ENCODE assay signal across 20 cellular contexts in genomic region chr1:234512376-234512965, GRCh38. TPM values are rescaled to one million over a fixed set of nuclear protein-coding genes. Genes with fewer than 3 reads are reported as not detected.
DNase-seq lines count a peak whose midpoint lies in the region; ATAC-seq and TF ChIP-seq lines count a peak whose summit lies in the region.
"Had no signal": no experiment of that assay in that cellular context is flagged by ENCODE, and none has a peak within 500 bp of the region (broad histone marks: within the 10 kb centered on the region; RNA-seq: fewer than 3 reads in every experiment).

No MANE protein-coding gene starts in this region.

- POLR2A ChIA-PET in WTC11 (lab: Charles Lee): no interaction called here
- POLR2A ChIA-PET in PC-9 (lab: Charles Lee; ENCODE audit: unreplicated experiment): no interaction called here

- H3K27me3 ChIP-seq in GM23338 (ENCODE audit: insufficient read depth): no peaks in the 10 kb centered on the region
- no peaks in the 10 kb centered on the region for H3K27me3 ChIP-seq in brain microvascular endothelial cell (replicated peaks)
- no peaks in the 10 kb centered on the region for H3K27me3 ChIP-seq in PC-9 (ENCODE audit: insufficient read depth, low read depth)

- H3K9me3 ChIP-seq in PC-9 (ENCODE audit: insufficient read depth, low read depth): no peaks in the 10 kb centered on the region

- BruUV-seq in PC-9 (replicated peaks; lab: Mats Ljungman, UMichigan): no TSS peak

- no peak for TF ChIP-seq POLR2A in NB4 (IDR thresholded peaks at IDR 0.05; ENCODE audit: extremely low read depth, insufficient read length)

- CTCF ChIA-PET in WTC11 (lab: Charles Lee): no interaction called here
- CTCF ChIA-PET in PC-9 (lab: Charles Lee): no interaction called here

- DNase-seq in GM23338 (ENCODE audit: low spot score) (peak; percentile 47), NB4 (ENCODE audit: low read depth) (peak; percentile 65), WTC11 (ENCODE audit: low spot score) (peak; percentile 54), neural crest cell (ENCODE audit: low read depth, low spot score) (no peak), brain microvascular endothelial cell (no peak), PC-9 (no peak), HuH-7 (ENCODE audit: low spot score) (no peak)
- DNase-seq: activated CD4-positive, alpha-beta memory T cell treated with anti-CD3 and anti-CD28 coated beads, Interleukin-2, amount 10 ng/mL, durations not matched to agents 7 days and 5 days; activated naive CD8-positive, alpha-beta T cell treated with anti-CD3 and anti-CD28 coated beads for 36 hours; activated T-cell treated with anti-CD3 and anti-CD28 coated beads, Interleukin-2, amount 50 U/mL, for 48 hours; DMS153; glutamatergic neuron; HFFc6; NCI-H1048; NCI-H2107; NCI-H748 treated with DMSO at 0.1 percent for 48 hours; SHP77 had no signal

- H4K20me1 ChIP-seq in GM23338 (replicated peaks; ENCODE audit: insufficient read depth) (no peaks in the 10 kb centered on the region), PC-9 (ENCODE audit: insufficient read depth) (no peaks in the 10 kb centered on the region)

- H3K9me2 ChIP-seq in GM23338 (ENCODE audit: insufficient read depth) (no peaks in the 10 kb centered on the region), PC-9 (ENCODE audit: insufficient read depth) (no peaks in the 10 kb centered on the region)

- in situ Hi-C loops in brain microvascular endothelial cell (cut with HindIII; ENCODE audit: low pct_ligation_motif_present, low sequenced_read_pairs): no loop called here

- H3F3A ChIP-seq in GM23338 (replicated peaks; ENCODE audit: low read depth) (no peaks in the 10 kb centered on the region), PC-9 (ENCODE audit: insufficient read depth, low read depth) (peaks cover 43% of the 10 kb centered on the region)

- TF ChIP-seq CTCF in GM23338 (conservative IDR thresholded peaks at IDR 0.05; ENCODE audit: low read depth in 2 of 2) (no peak), NB4 (IDR thresholded peaks at IDR 0.05; ENCODE audit: low read depth, low read length) (no peak), WTC11 (IDR thresholded peaks at IDR 0.05) (no peak), neural crest cell (conservative IDR thresholded peaks at IDR 0.05) (no peak), brain microvascular endothelial cell (IDR thresholded peaks at IDR 0.05; ENCODE audit: low read depth, low read length, missing control alignments) (no peak), PC-9 (conservative IDR thresholded peaks at IDR 0.05) (no peak)

- H3K27ac ChIP-seq in GM23338 (ENCODE audit: low read depth) (no peak overlapping the region), brain microvascular endothelial cell (no peak overlapping the region), PC-9 (no peak overlapping the region)

- H3K79me2 ChIP-seq in GM23338 (replicated peaks; ENCODE audit: insufficient read depth) (no peaks in the 10 kb centered on the region), PC-9 (ENCODE audit: low read depth) (no peaks in the 10 kb centered on the region)

- peak; percentile 84 for ATAC-seq in GM23338
- peak; percentile 72 for ATAC-seq in WTC11
- ATAC-seq: esophagus mucosa had no signal

- peak overlapping the region; percentile 90 for H3K27ac Mint-ChIP-seq in GM23338
- peak overlapping the region; percentile 83 for H3K27ac Mint-ChIP-seq in WTC11
- peak overlapping the region; percentile 35 for H3K27ac Mint-ChIP-seq in neural crest cell (ENCODE audit: unreplicated experiment)
- H3K27ac Mint-ChIP-seq: activated CD4-positive, alpha-beta memory T cell treated with anti-CD3 and anti-CD28 coated beads, Interleukin-2, amount 10 ng/mL, durations not matched to agents 7 days and 5 days; activated naive CD8-positive, alpha-beta T cell treated with anti-CD3 and anti-CD28 coated beads for 36 hours; HFFc6 had no signal

- intact Hi-C loops in PC-9 (cut with micrococcal nuclease; ENCODE audit: unreplicated experiment): no loop called here

- no peaks in the 10 kb centered on the region for H3K36me3 Mint-ChIP-seq in GM23338 (ENCODE audit: low read depth)
- no peaks in the 10 kb centered on the region for H3K36me3 Mint-ChIP-seq in WTC11
- H3K36me3 Mint-ChIP-seq in neural crest cell (ENCODE audit: low read depth): no peaks in the 10 kb centered on the region
- H3K36me3 Mint-ChIP-seq: activated naive CD8-positive, alpha-beta T cell treated with anti-CD3 and anti-CD28 coated beads for 36 hours; brain; memory B cell had no signal

- peaks cover 19% of the 10 kb centered on the region for H3K4me1 ChIP-seq in GM23338 (ENCODE audit: insufficient read depth)
- peaks cover 63% of the 10 kb centered on the region for H3K4me1 ChIP-seq in PC-9 (replicated peaks; ENCODE audit: insufficient read depth)

- peaks cover 41% of the 10 kb centered on the region for H3K4me1 Mint-ChIP-seq in GM23338
- H3K4me1 Mint-ChIP-seq in WTC11: peaks cover 49% of the 10 kb centered on the region
- peaks cover 39% of the 10 kb centered on the region for H3K4me1 Mint-ChIP-seq in neural crest cell

- H3K36me3 ChIP-seq in GM23338 (ENCODE audit: insufficient read depth): no peaks in the 10 kb centered on the region
- no peaks in the 10 kb centered on the region for H3K36me3 ChIP-seq in brain microvascular endothelial cell (replicated peaks)
- no peaks in the 10 kb centered on the region for H3K36me3 ChIP-seq in PC-9 (ENCODE audit: low read depth)

- H3K4me3 Mint-ChIP-seq in GM23338: no peak overlapping the region; the same call in 2 of the 3 replicates
- H3K4me3 Mint-ChIP-seq in WTC11: no peak overlapping the region
- H3K4me3 Mint-ChIP-seq in neural crest cell: no peak overlapping the region
- H3K4me3 Mint-ChIP-seq: activated CD4-positive, alpha-beta memory T cell treated with anti-CD3 and anti-CD28 coated beads, Interleukin-2, amount 10 ng/mL, durations not matched to agents 7 days and 5 days; activated naive CD8-positive, alpha-beta T cell treated with anti-CD3 and anti-CD28 coated beads for 36 hours; brain; HFFc6; memory B cell had no signal

- H3K4me2 ChIP-seq in GM23338 (no peak overlapping the region), PC-9 (no peak overlapping the region)

- H3K4me3 ChIP-seq in GM23338 (no peak overlapping the region), NB4 (ENCODE audit: low read depth, low read length) (no peak overlapping the region), brain microvascular endothelial cell (ENCODE audit: low read depth, low read length) (no peak overlapping the region), PC-9 (no peak overlapping the region)

- H3K27me3 Mint-ChIP-seq in GM23338 (ENCODE audit: insufficient read depth, low read depth, poor library complexity): peaks cover 10% of the 10 kb centered on the region
- H3K27me3 Mint-ChIP-seq in WTC11 (ENCODE audit: low read depth): no peaks in the 10 kb centered on the region
- H3K27me3 Mint-ChIP-seq in neural crest cell (ENCODE audit: low read depth): no peaks in the 10 kb centered on the region
- H3K27me3 Mint-ChIP-seq: activated CD4-positive, alpha-beta memory T cell treated with anti-CD3 and anti-CD28 coated beads, Interleukin-2, amount 10 ng/mL, durations not matched to agents 7 days and 5 days; brain had no signal

- no peaks in the 10 kb centered on the region; the same call in 2 of the 3 replicates for H3K9me3 Mint-ChIP-seq in GM23338
- no peaks in the 10 kb centered on the region for H3K9me3 Mint-ChIP-seq in WTC11
- no peaks in the 10 kb centered on the region for H3K9me3 Mint-ChIP-seq in neural crest cell
- H3K9me3 Mint-ChIP-seq: activated CD4-positive, alpha-beta memory T cell treated with anti-CD3 and anti-CD28 coated beads, Interleukin-2, amount 10 ng/mL, durations not matched to agents 7 days and 5 days; HFFc6; memory B cell had no signal

- H2AFZ ChIP-seq in GM23338 (no peak overlapping the region), PC-9 (no peak overlapping the region)

TF ChIP-seq in GM23338, 12 proteins besides CTCF, POLR2A, EP300 and RAD21:
- no peak for TF ChIP-seq ETS1 (IDR thresholded peaks at IDR 0.05)
- no peak for TF ChIP-seq NANOG (IDR thresholded peaks at IDR 0.05; ENCODE audit: borderline replicate concordance)
- no peak for TF ChIP-seq STAT1 (IDR thresholded peaks at IDR 0.05; ENCODE audit: unreplicated experiment)
- TF ChIP-seq EZH2 (IDR thresholded peaks at IDR 0.05; ENCODE audit: low read depth, unreplicated experiment): no peak

TF ChIP-seq in WTC11, 78 proteins besides CTCF, POLR2A, EP300 and RAD21 (continues in another document):
- TF ChIP-seq TEAD4 (CRISPR knock-in tag; IDR thresholded peaks at IDR 0.05): no peak
- no peak for TF ChIP-seq ZNF532 (CRISPR knock-in tag; IDR thresholded peaks at IDR 0.05; ENCODE audit: borderline replicate concordance)
- TF ChIP-seq ZNF416 (CRISPR knock-in tag; IDR thresholded peaks at IDR 0.05): no peak
- no peak for TF ChIP-seq ZNF232 (CRISPR knock-in tag; IDR thresholded peaks at IDR 0.05)
- no peak for TF ChIP-seq SMAD3 (CRISPR knock-in tag; IDR thresholded peaks at IDR 0.05; ENCODE audit: borderline replicate concordance)

RNA-seq across cellular contexts. Expression of gene TARBP1, which starts 33.5 kb away (rescaled TPM):
- 18.8 and 44.8 TPM in 2 replicates for total RNA-seq in GM23338 (2014; rRNA removed; shearing (Covaris generic))
- 14.9 and 17.4 TPM in 2 replicates for polyA plus RNA-seq in GM23338 (2016; fragmentation: Nextera tagmentation; extraction: Ambion mirVana)
- total RNA-seq in WTC11 (2021): 24.0 to 27.6 TPM (median 27.3 TPM) in 3 replicates
- 30.2 and 33.3 TPM in 2 replicates for total RNA-seq in neural crest cell
- total RNA-seq in PC-9 (2021): 47.3 and 61.1 TPM in 2 replicates

Comparison
In these comparisons a context has a peak if more than half of its experiments do, and no peak if none do; other contexts are left out.
1. DNase-seq: peak in GM23338 (single experiment), NB4 (single experiment) and WTC11 (single experiment); none in neural crest cell (single experiment), brain microvascular endothelial cell (single experiment), PC-9 (0 of 2) and HuH-7 (single experiment).
2. H3K27ac Mint-ChIP-seq: peak in every context shown above with its lines; median percentile 90 in GM23338; 83 in WTC11; 35 in neural crest cell.